ENCODE assay signal across 8 cellular contexts in genomic region chr10:20004087-20004523, GRCh38.
DNase-seq lines count a peak whose midpoint lies in the region; ATAC-seq and TF ChIP-seq lines count a peak whose summit lies in the region.

No MANE protein-coding gene starts in this region.

- no peak overlapping the region for H3K27ac Mint-ChIP-seq in activated CD4-positive, alpha-beta memory T cell treated with anti-CD3 and anti-CD28 coated beads for 36 hours

- H3K9me3 ChIP-seq in psoas muscle, result no peaks in the 10 kb centered on the region

- no peaks in the 10 kb centered on the region for H3K36me3 ChIP-seq in psoas muscle (ENCODE audit: insufficient read depth in 1 of 2, low read depth in 1 of 2)

- H3K36me3 Mint-ChIP-seq in activated CD4-positive, alpha-beta memory T cell treated with anti-CD3 and anti-CD28 coated beads for 36 hours, result no peaks in the 10 kb centered on the region

- no peak for TF ChIP-seq CTCF in coronary artery (IDR thresholded peaks at IDR 0.05)
- TF ChIP-seq CTCF in psoas muscle (IDR thresholded peaks at IDR 0.05), result no peak

- DNase-seq in SKM-1 treated with dmso at 0.1 percent for 144 hours (lab: John Stamatoyannopoulos, UW; ENCODE audit: unreplicated experiment) (peak; percentile 39), SKM-1 (lab: John Stamatoyannopoulos, UW; ENCODE audit: unreplicated experiment) (no peak), coronary artery (ENCODE audit: low spot score) (no peak), psoas muscle (peak; percentile 56 to 60), glomerular visceral epithelial cell (ENCODE audit: extremely low spot score) (no peak), NCI-H1417 (lab: John Stamatoyannopoulos, UW) (no peak)
- no peak for DNase-seq in activated CD4-positive, alpha-beta memory T cell treated with anti-CD3 and anti-CD28 coated beads for 36 hours

- CTCF ChIA-PET in activated CD4-positive, alpha-beta memory T cell treated with anti-CD3 and anti-CD28 coated beads for 36 hours (lab: Charles Lee), result no interaction called here

- no peaks in the 10 kb centered on the region for H3K27me3 Mint-ChIP-seq in activated CD4-positive, alpha-beta memory T cell treated with anti-CD3 and anti-CD28 coated beads for 36 hours

- H3K9me3 Mint-ChIP-seq in activated CD4-positive, alpha-beta memory T cell treated with anti-CD3 and anti-CD28 coated beads for 36 hours, result peaks cover 9% of the 10 kb centered on the region

- peaks cover 15% of the 10 kb centered on the region for H3K4me1 ChIP-seq in psoas muscle

- H3K4me3 Mint-ChIP-seq in activated CD4-positive, alpha-beta memory T cell treated with anti-CD3 and anti-CD28 coated beads for 36 hours, result no peak overlapping the region

- H3K27ac ChIP-seq in coronary artery (peak overlapping the region; percentile 41 to 82), psoas muscle (peak overlapping the region; percentile 72)

- intact Hi-C loops in psoas muscle (cut with DNase I), result loop anchor here in 1 of 2 donors (5.0 kb wide), 1 partner anchor 187 kb away; the partner anchor contains the start of gene PLXDC2
- intact Hi-C loops in activated CD4-positive, alpha-beta memory T cell treated with anti-CD3 and anti-CD28 coated beads for 36 hours (cut with micrococcal nuclease), result no loop called here

- 62 to 76% (median 68%) methylated on average over 3 of the region's 3 CpGs for WGBS in psoas muscle, 3 donors

- peak overlapping the region; percentile 19 for H3K4me3 ChIP-seq in coronary artery
- H3K4me3 ChIP-seq in psoas muscle, result no peak overlapping the region

- ATAC-seq in HG03575 (IDR thresholded peaks at IDR 0.05; ENCODE audit: extremely low read depth, insufficient number of reproducible peaks, low FRiP score, unreplicated experiment) (peak; percentile 23), psoas muscle (peak; percentile 56 to 60 (median 57))

- POLR2A ChIA-PET in activated CD4-positive, alpha-beta memory T cell treated with anti-CD3 and anti-CD28 coated beads for 36 hours (lab: Charles Lee), result no interaction called here

- no peaks in the 10 kb centered on the region for H3K27me3 ChIP-seq in psoas muscle (ENCODE audit: insufficient read depth in 3 of 3, low read length in 2 of 3)

- no peaks in the 10 kb centered on the region for H3K4me1 Mint-ChIP-seq in activated CD4-positive, alpha-beta memory T cell treated with anti-CD3 and anti-CD28 coated beads for 36 hours (ENCODE audit: low read depth)

Comparison
In these comparisons a context has a peak if more than half of its experiments do, and no peak if none do; other contexts are left out.
1. DNase-seq: peak in SKM-1 treated with dmso at 0.1 percent for 144 hours (single experiment) and psoas muscle (2 of 2); none in SKM-1 (single experiment), coronary artery (single experiment), glomerular visceral epithelial cell (single experiment), activated CD4-positive, alpha-beta memory T cell treated with anti-CD3 and anti-CD28 coated beads for 36 hours (single experiment) and NCI-H1417 (0 of 3).